ENCODE assay signal across 2 cellular contexts in genomic region chr2:241011751-241012510, GRCh38.
TF ChIP-seq lines count a peak whose summit lies in the region.

No MANE protein-coding gene starts in this region.

TF ChIP-seq in SK-N-SH, 30 proteins besides CTCF, POLR2A, EP300 and RAD21 (continued from another document):
- TF ChIP-seq RFX5 (IDR thresholded peaks at IDR 0.05; ENCODE audit: low read length) (no peak), TAF1 (IDR thresholded peaks at IDR 0.05; ENCODE audit: borderline replicate concordance, low read depth, low read length) (no peak), MAX (IDR thresholded peaks at IDR 0.05; ENCODE audit: low read depth) (no peak), GATA2 (CRISPR knock-in tag; IDR thresholded peaks at IDR 0.05) (no peak), GABPA (IDR thresholded peaks at IDR 0.05; ENCODE audit: low read depth) (no peak), SIN3A (IDR thresholded peaks at IDR 0.05; ENCODE audit: borderline replicate concordance, low read depth, low read length) (no peak), POLR2AphosphoS5 (IDR thresholded peaks at IDR 0.05; ENCODE audit: low read depth, low read length) (no peak), EZH2phosphoT487 (IDR thresholded peaks at IDR 0.05; ENCODE audit: borderline replicate concordance, low read depth) (no peak), ELF1 (IDR thresholded peaks at IDR 0.05) (no peak), FOSL2 (IDR thresholded peaks at IDR 0.05; ENCODE audit: borderline replicate concordance, low read depth) (no peak)
TF ChIP-seq in SK-N-SH: peak in this region for 0.

TF ChIP-seq in SK-N-SH treated with all-trans-retinoic acid at 6 μM for 48 hours, 23 proteins besides CTCF, POLR2A, EP300 and RAD21 (continued from another document):
- TF ChIP-seq PATZ1 (CRISPR knock-in tag; IDR thresholded peaks at IDR 0.05; ENCODE audit: borderline replicate concordance): no peak
- TF ChIP-seq ZNF8 (CRISPR knock-in tag; IDR thresholded peaks at IDR 0.05): no peak
- TF ChIP-seq SNAI2 (CRISPR knock-in tag; IDR thresholded peaks at IDR 0.05): no peak
- no peak for TF ChIP-seq TSHZ2 (CRISPR knock-in tag; IDR thresholded peaks at IDR 0.05)
